Comparison of ENCODE assay signal across 1 cellular context in genomic region chr19:40056505-40056904, GRCh38.
A peak's percentile ranks its signal among the peaks of the same experiment; 100 is the strongest.
TF ChIP-seq lines count a peak whose summit lies in the region.

No MANE protein-coding gene starts in this region.

TF ChIP-seq in K562, 482 proteins besides CTCF, POLR2A, EP300 and RAD21:
- no peak for TF ChIP-seq THAP12 (CRISPR knock-in tag; IDR thresholded peaks at IDR 0.05)
- 0 out of 2 replicates have a peak, but pooled peaks have one; percentile 30 for TF ChIP-seq ZNF766 (CRISPR knock-in tag; conservative IDR thresholded peaks at IDR 0.05)
- no peak for TF ChIP-seq ZMIZ1 (IDR thresholded peaks at IDR 0.05; ENCODE audit: low read depth in 2 of 2, low read length in 2 of 2)
